1 cellular context compared by ENCODE assay signal in genomic region chr3:10115326-10116137, GRCh38.
TF ChIP-seq lines count a peak whose summit lies in the region.

TSS of gene BRK1 (plus strand) at chr3:10115675. CDS start at chr3:10115702, 27 bp downstream.

TF ChIP-seq in K562, 482 proteins besides CTCF, POLR2A, EP300 and RAD21 (continued from another document and continues in another):
- TF ChIP-seq FOXJ2 (tag; IDR thresholded peaks at IDR 0.05) = 0 out of 2 replicates have a peak, but pooled peaks have one; percentile 39
- TF ChIP-seq PML (IDR thresholded peaks at IDR 0.05; ENCODE audit: low read length) = peak; percentile 94
- no peak for TF ChIP-seq NFIX (CRISPR knock-in tag; IDR thresholded peaks at IDR 0.05; ENCODE audit: low read depth)
- TF ChIP-seq GTF2F1 (IDR thresholded peaks at IDR 0.05; ENCODE audit: low read depth, low read length) = peak; percentile 91
- peak; percentile 94; the same call in 1 of the 2 replicates for TF ChIP-seq SAFB (IDR thresholded peaks at IDR 0.05; ENCODE audit: borderline replicate concordance, low read depth, low read length)
- TF ChIP-seq ZNF592 (IDR thresholded peaks at IDR 0.05) = peak; percentile 60; the same call in 1 of the 2 replicates
- TF ChIP-seq NCOA4 (IDR thresholded peaks at IDR 0.05; ENCODE audit: partially characterized antibody) = no peak
- TF ChIP-seq SPI1 (IDR thresholded peaks at IDR 0.05; ENCODE audit: borderline replicate concordance, low read depth, low read length) = peak; percentile 68
- TF ChIP-seq RERE (CRISPR knock-in tag; IDR thresholded peaks at IDR 0.05; ENCODE audit: borderline replicate concordance) = no peak
- peak; percentile 75 for TF ChIP-seq ZKSCAN1 (IDR thresholded peaks at IDR 0.05; ENCODE audit: low read depth, low read length)
- TF ChIP-seq RHOXF2B (CRISPR knock-in tag; conservative IDR thresholded peaks at IDR 0.05) = no peak
- peak in 1 of 2 experiments; percentile 75; a peak in 1 of 3 replicates for TF ChIP-seq CBX3 (IDR thresholded peaks at IDR 0.05; ENCODE audit: borderline replicate concordance in 1 of 2, low read length in 2 of 2)
- TF ChIP-seq CREB5 (CRISPR knock-in tag; IDR thresholded peaks at IDR 0.05) = no peak
- TF ChIP-seq E2F5 (CRISPR knock-in tag; IDR thresholded peaks at IDR 0.05) = no peak
- TF ChIP-seq CXXC5 (CRISPR knock-in tag; IDR thresholded peaks at IDR 0.05) = peak; percentile 97
- TF ChIP-seq PRMT5 (CRISPR knock-in tag; IDR thresholded peaks at IDR 0.05) = no peak
- no peak for TF ChIP-seq ZNF3 (CRISPR knock-in tag; IDR thresholded peaks at IDR 0.05)
- TF ChIP-seq ZNF644 (tag; IDR thresholded peaks at IDR 0.05; ENCODE audit: low read depth) = no peak
- peak; percentile 91 for TF ChIP-seq CBX1 (IDR thresholded peaks at IDR 0.05; ENCODE audit: low read depth)
- TF ChIP-seq MYC (IDR thresholded peaks at IDR 0.05; ENCODE audit: low read depth, low read length) = peak; percentile 96
- peak; percentile 68; the same call in 1 of the 2 replicates for TF ChIP-seq MYC (CRISPR knock-in tag; IDR thresholded peaks at IDR 0.05; ENCODE audit: borderline replicate concordance, low read depth)
- TF ChIP-seq ZNF76 (CRISPR knock-in tag; IDR thresholded peaks at IDR 0.05; ENCODE audit: borderline replicate concordance) = no peak; the same call in 1 of the 2 replicates
- TF ChIP-seq WHSC1 (IDR thresholded peaks at IDR 0.05; ENCODE audit: low read length) = no peak
- TF ChIP-seq BMI1 (IDR thresholded peaks at IDR 0.05; ENCODE audit: low read length) = no peak
- TF ChIP-seq IRF2 (CRISPR knock-in tag; IDR thresholded peaks at IDR 0.05) = no peak
- TF ChIP-seq ZBTB2 (IDR thresholded peaks at IDR 0.05) = peak; percentile 97
- TF ChIP-seq HNRNPLL (IDR thresholded peaks at IDR 0.05; ENCODE audit: low read depth, low read length, poor library complexity, severe bottlenecking) = peak; percentile 73
- TF ChIP-seq POLR2G (IDR thresholded peaks at IDR 0.05; ENCODE audit: low read depth, low read length) = peak; percentile 98
- TF ChIP-seq SMARCA4 (IDR thresholded peaks at IDR 0.05) = no peak
- no peak for TF ChIP-seq ZC3H11A (IDR thresholded peaks at IDR 0.05; ENCODE audit: low read depth, low read length)
- TF ChIP-seq ETV5 (CRISPR knock-in tag; IDR thresholded peaks at IDR 0.05; ENCODE audit: low read depth) = peak; percentile 70
- peak; percentile 92 for TF ChIP-seq RBBP5 (IDR thresholded peaks at IDR 0.05; ENCODE audit: borderline replicate concordance, insufficient read depth, low read length, poor library complexity, severe bottlenecking)
- peak; percentile 93; the same call in 1 of the 2 replicates for TF ChIP-seq POLR2AphosphoS2 (IDR thresholded peaks at IDR 0.05; ENCODE audit: low read length)
- TF ChIP-seq ZBTB5 (IDR thresholded peaks at IDR 0.05) = no peak
- TF ChIP-seq ZNF408 (CRISPR knock-in tag; IDR thresholded peaks at IDR 0.05; ENCODE audit: low read depth) = no peak
- peak; percentile 58; the same call in 1 of the 2 replicates for TF ChIP-seq ZBTB7A (IDR thresholded peaks at IDR 0.05; ENCODE audit: borderline replicate concordance, control insufficient read depth, low read depth, low read length)
- TF ChIP-seq CBFA2T2 (conservative IDR thresholded peaks at IDR 0.05) = no peak
- TF ChIP-seq TAF7 (tag; IDR thresholded peaks at IDR 0.05) = peak; percentile 66
- TF ChIP-seq POU5F1 (IDR thresholded peaks at IDR 0.05; ENCODE audit: borderline replicate concordance, low read depth, low read length, partially characterized antibody) = no peak
- 0 out of 2 replicates have a peak, but pooled peaks have one; percentile 32 for TF ChIP-seq RREB1 (CRISPR knock-in tag; IDR thresholded peaks at IDR 0.05)
